In genomic region chr7:140200102-140200989, GRCh38 we compare ENCODE assay signal across 11 cellular contexts. TPM values are rescaled to one million over a fixed set of nuclear protein-coding genes. Genes with fewer than 3 reads are reported as not detected.
A peak's percentile ranks its signal among the peaks of the same experiment; 100 is the strongest.
DNase-seq lines count a peak whose midpoint lies in the region; ATAC-seq, FAIRE-seq and TF ChIP-seq lines count a peak whose summit lies in the region.
"Had no signal": no experiment of that assay in that cellular context is flagged by ENCODE, and none has a peak within 500 bp of the region (broad histone marks: within the 10 kb centered on the region; RNA-seq: fewer than 3 reads in every experiment).

No MANE protein-coding gene starts in this region.

- peaks cover 21% of the 10 kb centered on the region for H3K9me3 Mint-ChIP-seq in astrocyte (ENCODE audit: unreplicated experiment)
- H3K9me3 Mint-ChIP-seq in natural killer cell treated with Interleukin-12 subunit alpha and Interleukin-12 subunit beta and Interleukin-15 and Interleukin-18, amount 100 ng/mL, for 72 hours: no peaks in the 10 kb centered on the region

- peaks cover 2% of the 10 kb centered on the region for H3K9me3 ChIP-seq in astrocyte (ENCODE audit: insufficient read depth, low read depth, low read length)
- peaks cover 0 to 23% (median 0%) of the 10 kb centered on the region in 11 donors for H3K9me3 ChIP-seq in heart right ventricle
- no peaks in the 10 kb centered on the region for H3K9me3 ChIP-seq in suprapubic skin
- H3K9me3 ChIP-seq in MG63: no peaks in the 10 kb centered on the region; the same call in 1 of the 2 replicates
- H3K9me3 ChIP-seq: right lobe of liver had no signal

- TF ChIP-seq CTCF in astrocyte (IDR thresholded peaks at IDR 0.05; ENCODE audit: insufficient read depth, low read depth, low read length): no peak
- TF ChIP-seq CTCF in heart right ventricle (IDR thresholded peaks at IDR 0.05): no peak
- TF ChIP-seq CTCF in suprapubic skin (IDR thresholded peaks at IDR 0.05): no peak

- peaks cover 20% of the 10 kb centered on the region for H3K27me3 Mint-ChIP-seq in astrocyte (ENCODE audit: low read depth, unreplicated experiment)
- peaks cover 2 to 9% of the 10 kb centered on the region in 2 donors for H3K27me3 Mint-ChIP-seq in natural killer cell treated with Interleukin-12 subunit alpha and Interleukin-12 subunit beta and Interleukin-15 and Interleukin-18, amount 100 ng/mL, for 72 hours

- peaks cover 13% of the 10 kb centered on the region for H3K4me1 ChIP-seq in astrocyte (ENCODE audit: insufficient read depth, low read length)
- no peaks in the 10 kb centered on the region for H3K4me1 ChIP-seq in heart right ventricle
- H3K4me1 ChIP-seq in suprapubic skin: peaks cover 18% of the 10 kb centered on the region
- H3K4me1 ChIP-seq: right lobe of liver had no signal

- H3K4me3 ChIP-seq in astrocyte (ENCODE audit: insufficient read depth, low read depth, low read length): peak overlapping the region; percentile 37
- H3K4me3 ChIP-seq in heart right ventricle: no peak overlapping the region
- H3K4me3 ChIP-seq in suprapubic skin: no peak overlapping the region
- H3K4me3 ChIP-seq in MG63: no peak overlapping the region
- H3K4me3 ChIP-seq: right lobe of liver had no signal

- no peaks in the 10 kb centered on the region for H3K36me3 ChIP-seq in astrocyte (ENCODE audit: insufficient read depth, low read length)
- H3K36me3 ChIP-seq in heart right ventricle: no peaks in the 10 kb centered on the region
- H3K36me3 ChIP-seq in suprapubic skin: no peaks in the 10 kb centered on the region
- no peaks in the 10 kb centered on the region for H3K36me3 ChIP-seq in MG63
- H3K36me3 ChIP-seq: right lobe of liver had no signal

- H3K9ac ChIP-seq in astrocyte (ENCODE audit: low read length): peak overlapping the region; percentile 8

- DNase-seq in HS-5 (ENCODE audit: low read depth) (peak; percentile 25), astrocyte (ENCODE audit: low read depth) (peak; percentile 52), heart right ventricle (no peak), suprapubic skin (ENCODE audit: low spot score in 2 of 2) (peak; percentile 83 to 84), GM12891 (ENCODE audit: insufficient read length, low spot score) (no peak), MG63 (no peak), NCI-H2171 treated with DMSO at 0.1 percent for 48 hours (lab: John Stamatoyannopoulos, UW) (no peak)
- no peak for DNase-seq in natural killer cell treated with Interleukin-12 subunit alpha and Interleukin-12 subunit beta and Interleukin-15 and Interleukin-18, amount 100 ng/mL, for 72 hours (ENCODE audit: low spot score)
- DNase-seq: GF-D8, right lobe of liver had no signal

- no peak overlapping the region for H3K27ac Mint-ChIP-seq in astrocyte (ENCODE audit: unreplicated experiment)
- H3K27ac Mint-ChIP-seq in natural killer cell treated with Interleukin-12 subunit alpha and Interleukin-12 subunit beta and Interleukin-15 and Interleukin-18, amount 100 ng/mL, for 72 hours: peak overlapping the region in 1 of 2 donors; percentile 38
- H3K27ac Mint-ChIP-seq: stimulated activated memory B cell treated with anti-CD40 and anti-IgM and Interleukin-4, amounts not matched to agents 10 μg/mL and 1 μg/mL and 100 μg/mL, for 72 hours had no signal

- TF ChIP-seq EP300 in suprapubic skin (IDR thresholded peaks at IDR 0.05): no peak

- H2AFZ ChIP-seq in astrocyte (ENCODE audit: low read depth, low read length): peak overlapping the region; percentile 18

- peak overlapping the region; percentile 78 for H3K4me2 ChIP-seq in astrocyte (ENCODE audit: low read length)

- FAIRE-seq in astrocyte (lab: Jason Lieb, UNC): no peak
- FAIRE-seq in GM12891 (lab: Jason Lieb, UNC): no peak

- no peaks in the 10 kb centered on the region for H3K79me2 ChIP-seq in astrocyte (ENCODE audit: insufficient read depth, low read length)

- WGBS in heart right ventricle, 2 donors: 81 to 82% methylated on average over 15 of the region's 15 CpGs
- 51% methylated on average over 15 of the region's 15 CpGs for WGBS in suprapubic skin

- peaks cover 10% of the 10 kb centered on the region for H3K27me3 ChIP-seq in astrocyte (ENCODE audit: insufficient read depth, low read length)
- no peaks in the 10 kb centered on the region for H3K27me3 ChIP-seq in heart right ventricle
- no peaks in the 10 kb centered on the region for H3K27me3 ChIP-seq in suprapubic skin
- no peaks in the 10 kb centered on the region for H3K27me3 ChIP-seq in MG63
- H3K27me3 ChIP-seq: right lobe of liver had no signal

- H4K20me1 ChIP-seq in astrocyte (ENCODE audit: insufficient read depth, low read length): no peaks in the 10 kb centered on the region

- peaks cover 4% of the 10 kb centered on the region for H3K4me1 Mint-ChIP-seq in astrocyte (ENCODE audit: low read depth, unreplicated experiment)
- H3K4me1 Mint-ChIP-seq in natural killer cell treated with Interleukin-12 subunit alpha and Interleukin-12 subunit beta and Interleukin-15 and Interleukin-18, amount 100 ng/mL, for 72 hours (ENCODE audit: low read depth in 2 of 2): peaks cover 0 to 12% of the 10 kb centered on the region in 2 donors

- ATAC-seq in heart right ventricle: peak in 7 of 8 donors; percentile 55 to 92 (median 75)
- no peak for ATAC-seq in natural killer cell treated with Interleukin-12 subunit alpha and Interleukin-12 subunit beta and Interleukin-15 and Interleukin-18, amount 100 ng/mL, for 72 hours
- ATAC-seq: stimulated activated memory B cell treated with anti-CD40 and anti-IgM and Interleukin-4, amounts not matched to agents 10 μg/mL and 1 μg/mL and 100 μg/mL, for 72 hours had no signal

- intact Hi-C loops in heart right ventricle (cut with DNase I): no loop called here

- no peaks in the 10 kb centered on the region for H3K36me3 Mint-ChIP-seq in astrocyte (ENCODE audit: low read depth, unreplicated experiment)
- H3K36me3 Mint-ChIP-seq in natural killer cell treated with Interleukin-12 subunit alpha and Interleukin-12 subunit beta and Interleukin-15 and Interleukin-18, amount 100 ng/mL, for 72 hours: peaks cover 15% of the 10 kb centered on the region

- TF ChIP-seq POLR2A in suprapubic skin (IDR thresholded peaks at IDR 0.05) (no peak), GM12891 (IDR thresholded peaks at IDR 0.05; ENCODE audit: low read depth, low read length) (no peak)

- peak overlapping the region; percentile 42 for H3K27ac ChIP-seq in astrocyte (ENCODE audit: low read depth, low read length)
- H3K27ac ChIP-seq in heart right ventricle: no peak overlapping the region
- peak overlapping the region; percentile 73 for H3K27ac ChIP-seq in suprapubic skin
- H3K27ac ChIP-seq: right lobe of liver had no signal

- no peak overlapping the region for H3K4me3 Mint-ChIP-seq in astrocyte (ENCODE audit: unreplicated experiment)
- no peak overlapping the region for H3K4me3 Mint-ChIP-seq in natural killer cell treated with Interleukin-12 subunit alpha and Interleukin-12 subunit beta and Interleukin-15 and Interleukin-18, amount 100 ng/mL, for 72 hours
- H3K4me3 Mint-ChIP-seq: stimulated activated memory B cell treated with anti-CD40 and anti-IgM and Interleukin-4, amounts not matched to agents 10 μg/mL and 1 μg/mL and 100 μg/mL, for 72 hours had no signal

TF ChIP-seq in GM12891, 5 proteins besides CTCF, POLR2A, EP300 and RAD21:
- TF ChIP-seq POLR2AphosphoS5 (IDR thresholded peaks at IDR 0.05; ENCODE audit: low read depth, low read length): no peak
- TF ChIP-seq POU2F2 (IDR thresholded peaks at IDR 0.05; ENCODE audit: low read depth, low read length): no peak
- TF ChIP-seq SPI1 (IDR thresholded peaks at IDR 0.05; ENCODE audit: low read depth, low read length): no peak
- TF ChIP-seq TAF1 (IDR thresholded peaks at IDR 0.05; ENCODE audit: low read depth, low read length): no peak
- TF ChIP-seq PAX5 (IDR thresholded peaks at IDR 0.05; ENCODE audit: insufficient read depth, low read length, severe bottlenecking): no peak

RNA-seq across cellular contexts. Expression of gene KDM7A, which starts 23.6 kb away (rescaled TPM):
- 4.9 and 5.4 TPM in 2 replicates for total RNA-seq in astrocyte
- total RNA-seq in heart right ventricle: 10 to 100 TPM in 9 of 10 donors, 1 to 10 TPM in 1; 8.9 to 16.4 (median 12.4) TPM
- 1 to 10 TPM; 2.7 to 3.9 TPM for polyA plus RNA-seq in heart right ventricle
- 100 to 1,000 TPM in 1 of 4 donors, 10 to 100 TPM in 3; 29.0 to 104 (median 35.1) TPM for total RNA-seq in suprapubic skin
- 10 to 100 TPM; 12.6 to 14.5 TPM for total RNA-seq in natural killer cell treated with Interleukin-12 subunit alpha and Interleukin-12 subunit beta and Interleukin-15 and Interleukin-18, amount 100 ng/mL, for 72 hours
- 0.64 TPM for polyA plus RNA-seq in GM12891 (2012; ENCODE audit: low read depth, missing spikeins)
- 0.39 and 0.46 TPM in 2 replicates for total RNA-seq in MG63 (2014; rRNA removed; shearing (Covaris generic); ENCODE audit: low replicate concordance)

Comparison
In these comparisons a context has a peak if more than half of its experiments do, and no peak if none do; other contexts are left out.
1. DNase-seq: peak in HS-5 (single experiment), astrocyte (single experiment) and suprapubic skin (2 of 2); none in heart right ventricle (0 of 2), natural killer cell treated with Interleukin-12 subunit alpha and Interleukin-12 subunit beta and Interleukin-15 and Interleukin-18, amount 100 ng/mL, for 72 hours (single experiment), GM12891 (single experiment), MG63 (single experiment) and NCI-H2171 treated with DMSO at 0.1 percent for 48 hours (single experiment).
2. H3K27ac ChIP-seq: peak in astrocyte (single experiment) and suprapubic skin (single experiment); none in heart right ventricle (0 of 10).
3. ATAC-seq: peak in heart right ventricle (7 of 8); none in natural killer cell treated with Interleukin-12 subunit alpha and Interleukin-12 subunit beta and Interleukin-15 and Interleukin-18, amount 100 ng/mL, for 72 hours (0 of 2).